In genomic region chr11:85536438-85536837, GRCh38 we compare ENCODE assay signal across 39 cellular contexts.
"Had no signal": no experiment of that assay in that cellular context is flagged by ENCODE, and none has a peak within 500 bp of the region (broad histone marks: within the 10 kb centered on the region; RNA-seq: fewer than 3 reads in every experiment).

No MANE protein-coding gene starts in this region.

- DNase-seq: activated effector memory CD4-positive, alpha-beta T cell treated with anti-CD3 and anti-CD28 coated beads, Interleukin-2, amount 50 U/mL, for 16 hours; activated effector memory CD4-positive, alpha-beta T cell treated with Interleukin-2 at 50 U/mL for 16 hours; activated gamma-delta T cell; activated gamma-delta T cell treated with Interleukin-2 at 50 U/mL for 16 hours; activated naive CD4-positive, alpha-beta T cell; activated naive CD4-positive, alpha-beta T cell treated with anti-CD3 and anti-CD28 coated beads for 36 hours; activated naive CD4-positive, alpha-beta T cell treated with anti-CD3 and anti-CD28 coated beads, Interleukin-2, amount 10 ng/mL, durations not matched to agents 7 days and 5 days; activated naive CD4-positive, alpha-beta T cell treated with anti-CD3 and anti-CD28 coated beads, Interleukin-2, amount 50 U/mL, for 16 hours; activated naive CD4-positive, alpha-beta T cell treated with Interleukin-2 at 50 U/mL for 16 hours; activated naive CD8-positive, alpha-beta T cell treated with anti-CD3 and anti-CD28 coated beads for 36 hours; activated naive CD8-positive, alpha-beta T cell treated with anti-CD3 and anti-CD28 coated beads, Interleukin-2, amount 10 ng/mL, durations not matched to agents 7 days and 5 days; activated naive CD8-positive, alpha-beta T cell treated with anti-CD3 and anti-CD28 coated beads, Interleukin-2, amount 50 U/mL, for 24 hours; activated T-cell treated with anti-CD3 and anti-CD28 coated beads, Interleukin-2, amount 50 U/mL, for 1 hour; activated T-cell treated with anti-CD3 and anti-CD28 coated beads, Interleukin-2, amount 50 U/mL, for 24 hours; activated T-cell treated with anti-CD3 and anti-CD28 coated beads, Interleukin-2, amount 50 U/mL, for 4 hours; activated T-cell treated with anti-CD3 and anti-CD28 coated beads, Interleukin-2, amount 50 U/mL, for 48 hours; activated T-cell treated with anti-CD3 and anti-CD28 coated beads, Interleukin-2, amount 50 U/mL, for 72 hours; adrenal gland; amniotic stem cell; amygdala; anterior cingulate cortex; body of pancreas; brain microvascular endothelial cell; caudate nucleus; central memory CD4-positive, alpha-beta T cell; cerebellar nuclear complex had no signal

- H3K27me3 Mint-ChIP-seq: activated naive CD4-positive, alpha-beta T cell treated with anti-CD3 and anti-CD28 coated beads, Interleukin-2, amount 10 ng/mL, durations not matched to agents 7 days and 5 days; activated naive CD4-positive, alpha-beta T cell treated with anti-CD3 and anti-CD28 coated beads, Interleukin-2, amount 50 U/mL, for 24 hours; activated naive CD8-positive, alpha-beta T cell; activated naive CD8-positive, alpha-beta T cell treated with anti-CD3 and anti-CD28 coated beads for 36 hours; activated naive CD8-positive, alpha-beta T cell treated with anti-CD3 and anti-CD28 coated beads, Interleukin-2, amount 10 ng/mL, durations not matched to agents 7 days and 5 days; activated naive CD8-positive, alpha-beta T cell treated with anti-CD3 and anti-CD28 coated beads, Interleukin-2, amount 50 U/mL, for 24 hours; activated T-cell treated with anti-CD3 and anti-CD28 coated beads, Interleukin-2, amount 50 U/mL, for 24 hours; activated T-helper 17 cell treated with anti-CD3 and anti-CD28 coated beads, Interleukin-2, amount 50 U/mL, for 72 hours; brain; central memory CD8-positive, alpha-beta T cell had no signal

- FAIRE-seq: astrocyte, bronchial epithelial cell had no signal

- H3K36me3 Mint-ChIP-seq: activated naive CD4-positive, alpha-beta T cell treated with anti-CD3 and anti-CD28 coated beads, Interleukin-2, amount 10 ng/mL, durations not matched to agents 7 days and 5 days; activated naive CD8-positive, alpha-beta T cell treated with anti-CD3 and anti-CD28 coated beads, Interleukin-2, amount 10 ng/mL, durations not matched to agents 7 days and 5 days had no signal

- H3K4me1 ChIP-seq: adrenal gland, ascending aorta, body of pancreas, breast epithelium had no signal

- H3K4me3 ChIP-seq: adrenal gland, ascending aorta, body of pancreas, breast epithelium, cardiac muscle cell had no signal

- H3K9me3 ChIP-seq: adrenal gland, body of pancreas had no signal

- H3K4me1 Mint-ChIP-seq: activated naive CD4-positive, alpha-beta T cell treated with anti-CD3 and anti-CD28 coated beads, Interleukin-2, amount 10 ng/mL, durations not matched to agents 7 days and 5 days; activated naive CD4-positive, alpha-beta T cell treated with anti-CD3 and anti-CD28 coated beads, Interleukin-2, amount 50 U/mL, for 24 hours; activated naive CD8-positive, alpha-beta T cell treated with anti-CD3 and anti-CD28 coated beads for 36 hours; activated naive CD8-positive, alpha-beta T cell treated with anti-CD3 and anti-CD28 coated beads, Interleukin-2, amount 10 ng/mL, durations not matched to agents 7 days and 5 days; activated naive CD8-positive, alpha-beta T cell treated with anti-CD3 and anti-CD28 coated beads, Interleukin-2, amount 50 U/mL, for 24 hours; activated T-helper 17 cell treated with anti-CD3 and anti-CD28 coated beads, Interleukin-2, amount 50 U/mL, for 72 hours; central memory CD8-positive, alpha-beta T cell had no signal

- H3K27ac ChIP-seq: adrenal gland, ascending aorta, body of pancreas, brain microvascular endothelial cell, breast epithelium, cardiac muscle cell had no signal

- H3K36me3 ChIP-seq: adrenal gland, brain microvascular endothelial cell, breast epithelium, cardiac muscle cell had no signal

- H3K27ac Mint-ChIP-seq: activated naive CD4-positive, alpha-beta T cell treated with anti-CD3 and anti-CD28 coated beads for 36 hours; activated naive CD4-positive, alpha-beta T cell treated with anti-CD3 and anti-CD28 coated beads, Interleukin-2, amount 10 ng/mL, durations not matched to agents 7 days and 5 days; activated naive CD4-positive, alpha-beta T cell treated with anti-CD3 and anti-CD28 coated beads, Interleukin-2, amount 50 U/mL, for 24 hours; activated naive CD4-positive, alpha-beta T cell treated with anti-CD3 and anti-CD28 coated beads, Interleukin-2, amount 50 U/mL, for 72 hours; activated naive CD8-positive, alpha-beta T cell; activated naive CD8-positive, alpha-beta T cell treated with anti-CD3 and anti-CD28 coated beads for 36 hours; activated naive CD8-positive, alpha-beta T cell treated with anti-CD3 and anti-CD28 coated beads, Interleukin-2, amount 10 ng/mL, durations not matched to agents 7 days and 5 days; activated naive CD8-positive, alpha-beta T cell treated with anti-CD3 and anti-CD28 coated beads, Interleukin-2, amount 50 U/mL, for 24 hours; activated T-cell treated with anti-CD3 and anti-CD28 coated beads, Interleukin-2, amount 50 U/mL, for 24 hours; activated T-cell treated with anti-CD3 and anti-CD28 coated beads, Interleukin-2, amount 50 U/mL, for 72 hours; activated T-helper 1 cell treated with anti-CD3 and anti-CD28 coated beads, Interleukin-12 subunit alpha, Interleukin-12 subunit beta, Interleukin-2, Interleukin-4 antibody, amounts not matched to agents 30 ng/mL and 10 ng/mL and 1 ng/mL, durations not matched to agents 14 hours and 24 hours and 36 hours; activated T-helper 17 cell treated with anti-CD3 and anti-CD28 coated beads, Interleukin-2, amount 50 U/mL, for 72 hours; activated T-helper 2 cell treated with anti-CD3 and anti-CD28 coated beads, Interferon-gamma antibody, Interleukin-2, Interleukin-4, amounts not matched to agents 10 μg/mL and 5 μg/mL and 100 μg/mL, durations not matched to agents 14 hours and 24 hours and 36 hours; brain had no signal

- H3K4me3 Mint-ChIP-seq: activated naive CD4-positive, alpha-beta T cell treated with anti-CD3 and anti-CD28 coated beads for 36 hours; activated naive CD4-positive, alpha-beta T cell treated with anti-CD3 and anti-CD28 coated beads, Interleukin-2, amount 10 ng/mL, durations not matched to agents 7 days and 5 days; activated naive CD4-positive, alpha-beta T cell treated with anti-CD3 and anti-CD28 coated beads, Interleukin-2, amount 50 U/mL, for 24 hours; activated naive CD8-positive, alpha-beta T cell; activated naive CD8-positive, alpha-beta T cell treated with anti-CD3 and anti-CD28 coated beads for 36 hours; activated naive CD8-positive, alpha-beta T cell treated with anti-CD3 and anti-CD28 coated beads, Interleukin-2, amount 10 ng/mL, durations not matched to agents 7 days and 5 days; activated naive CD8-positive, alpha-beta T cell treated with anti-CD3 and anti-CD28 coated beads, Interleukin-2, amount 50 U/mL, for 24 hours; activated T-cell treated with anti-CD3 and anti-CD28 coated beads, Interleukin-2, amount 50 U/mL, for 24 hours; activated T-cell treated with anti-CD3 and anti-CD28 coated beads, Interleukin-2, amount 50 U/mL, for 4 hours; activated T-cell treated with anti-CD3 and anti-CD28 coated beads, Interleukin-2, amount 50 U/mL, for 72 hours; activated T-helper 1 cell treated with anti-CD3 and anti-CD28 coated beads, Interleukin-12 subunit alpha, Interleukin-12 subunit beta, Interleukin-2, Interleukin-4 antibody, amounts not matched to agents 30 ng/mL and 10 ng/mL and 1 ng/mL, durations not matched to agents 14 hours and 24 hours and 36 hours; activated T-helper 17 cell treated with anti-CD3 and anti-CD28 coated beads, Interleukin-2, amount 50 U/mL, for 72 hours; brain; central memory CD8-positive, alpha-beta T cell had no signal

- H3K27me3 ChIP-seq: adrenal gland, ascending aorta, body of pancreas, brain microvascular endothelial cell, breast epithelium, cardiac muscle cell had no signal
